In genomic region chr1:17531343-17531681, GRCh38 we compare ENCODE assay signal across 1 cellular context.
TF ChIP-seq lines count a peak whose summit lies in the region.

No MANE protein-coding gene starts in this region.

TF ChIP-seq in SK-N-SH, 30 proteins besides CTCF, POLR2A, EP300 and RAD21 (continued from another document):
- TF ChIP-seq REST (IDR thresholded peaks at IDR 0.05; ENCODE audit: low read depth, low read length) (no peak), YY1 (IDR thresholded peaks at IDR 0.05; ENCODE audit: low read depth) (no peak), RXRA (IDR thresholded peaks at IDR 0.05; ENCODE audit: borderline replicate concordance, low read depth) (no peak), RCOR1 (IDR thresholded peaks at IDR 0.05; ENCODE audit: low read length) (no peak), GATA2 (CRISPR knock-in tag; IDR thresholded peaks at IDR 0.05) (no peak), PBX3 (IDR thresholded peaks at IDR 0.05) (no peak), SIN3A (IDR thresholded peaks at IDR 0.05; ENCODE audit: borderline replicate concordance, low read depth, low read length) (no peak), ELF1 (IDR thresholded peaks at IDR 0.05) (no peak), FOXM1 (IDR thresholded peaks at IDR 0.05; ENCODE audit: low read depth) (no peak), USF1 (IDR thresholded peaks at IDR 0.05; ENCODE audit: borderline replicate concordance, low read depth) (no peak), RFX5 (IDR thresholded peaks at IDR 0.05; ENCODE audit: low read length) (no peak), POLR2AphosphoS5 (IDR thresholded peaks at IDR 0.05; ENCODE audit: low read depth, low read length) (no peak), USF2 (IDR thresholded peaks at IDR 0.05; ENCODE audit: borderline replicate concordance, low read depth, low read length) (no peak)
